ENCODE assay signal across 21 cellular contexts in genomic region chr22:22387386-22387736, GRCh38.
DNase-seq lines count a peak whose midpoint lies in the region; ATAC-seq, FAIRE-seq and TF ChIP-seq lines count a peak whose summit lies in the region.
"Had no signal": no experiment of that assay in that cellular context is flagged by ENCODE, and none has a peak within 500 bp of the region (broad histone marks: within the 10 kb centered on the region; RNA-seq: fewer than 3 reads in every experiment).

No MANE protein-coding gene starts in this region.

- H3K9me3 Mint-ChIP-seq in endodermal cell, result peaks cover 5% of the 10 kb centered on the region
- no peaks in the 10 kb centered on the region for H3K9me3 Mint-ChIP-seq in type B pancreatic cell

- H3K4me1 ChIP-seq in HepG2 (ENCODE audit: insufficient read depth, low read length) (peaks cover 37% of the 10 kb centered on the region), right lobe of liver (peaks cover 0 to 16% (median 6%) of the 10 kb centered on the region in 4 donors), endodermal cell (ENCODE audit: control insufficient read depth, insufficient read depth, low read length) (peaks cover 8% of the 10 kb centered on the region), liver (ENCODE audit: control insufficient read depth in 4 of 4, insufficient read depth in 4 of 4, low read length in 3 of 4) (peaks cover 5 to 26% (median 12%) of the 10 kb centered on the region in 4 donors)
- H3K4me1 ChIP-seq: A549 had no signal

- H3K9me3 ChIP-seq in HepG2 (ENCODE audit: low read length), result peaks cover 3% of the 10 kb centered on the region; the same call in 1 of the 2 replicates
- no peaks in the 10 kb centered on the region for H3K9me3 ChIP-seq in right lobe of liver
- H3K9me3 ChIP-seq in endodermal cell (ENCODE audit: control insufficient read depth, low read length), result peaks cover 2% of the 10 kb centered on the region
- peaks cover 0 to 2% (median 2%) of the 10 kb centered on the region in 4 donors for H3K9me3 ChIP-seq in liver (ENCODE audit: control insufficient read depth in 4 of 4, low read length in 3 of 4)
- H3K9me3 ChIP-seq: A549 had no signal

- H4K20me1 ChIP-seq in HepG2 (ENCODE audit: insufficient read depth, low read length), result no peaks in the 10 kb centered on the region

- TF ChIP-seq POLR2A in HepG2 (IDR thresholded peaks at IDR 0.05; ENCODE audit: insufficient read depth in 1 of 2, low read depth in 2 of 2, low read length in 2 of 2) (no peak), right lobe of liver (IDR thresholded peaks at IDR 0.05) (no peak), lower leg skin (IDR thresholded peaks at IDR 0.05) (no peak)

- 40% methylated on average over 1 of the region's 1 CpG for WGBS in HepG2 (ENCODE audit: low lambda C conversion rate)
- 0% methylated on average over 1 of the region's 1 CpG for WGBS in right lobe of liver (ENCODE audit: insufficient coverage, low coverage, low lambda C conversion rate, missing lambda C conversion rate)
- 45% methylated on average over 1 of the region's 1 CpG; no CpG with 5 or more reads in 1 of the 2 experiments for WGBS in endodermal cell (ENCODE audit: insufficient coverage in 1 of 2, insufficient read length in 1 of 2), 2 experiments
- WGBS in liver, result 9% methylated on average over 1 of the region's 1 CpG
- WGBS in lower leg skin, 2 donors, result 33 to 45% methylated on average over 1 of the region's 1 CpG

- peak overlapping the region; percentile 71 for H3K4me2 ChIP-seq in HepG2 (ENCODE audit: low read depth, low read length)
- H3K4me2 ChIP-seq: A549 had no signal

- H3K4me1 Mint-ChIP-seq in endodermal cell, result peaks cover 18% of the 10 kb centered on the region
- no peaks in the 10 kb centered on the region for H3K4me1 Mint-ChIP-seq in type B pancreatic cell (ENCODE audit: unreplicated experiment)
- H3K4me1 Mint-ChIP-seq: CD4-positive, alpha-beta memory T cell had no signal

- H3K36me3 Mint-ChIP-seq in endodermal cell (ENCODE audit: low read depth) (no peaks in the 10 kb centered on the region), type B pancreatic cell (no peaks in the 10 kb centered on the region)
- H3K36me3 Mint-ChIP-seq: CD4-positive, alpha-beta memory T cell had no signal

- H2AFZ ChIP-seq in HepG2 (ENCODE audit: low read length), result no peak overlapping the region
- H2AFZ ChIP-seq: GM23248 had no signal

- in situ Hi-C loops in HepG2 (cut with HindIII; ENCODE audit: extremely low pct_ligation_motif_present, low pct_unique_long_range_greater_than_20kb), result no loop called here

- H3K9ac ChIP-seq in HepG2 (ENCODE audit: insufficient read depth, low read depth, low read length) (peak overlapping the region; percentile 30; the same call in 1 of the 2 replicates), endodermal cell (ENCODE audit: extremely low read depth, low read length, poor library complexity, severe bottlenecking) (no peak overlapping the region), liver (ENCODE audit: low read depth in 1 of 2, low read length in 2 of 2) (no peak overlapping the region)
- H3K9ac ChIP-seq: GM23248 had no signal

- peak overlapping the region; percentile 2 for H3K4me3 Mint-ChIP-seq in endodermal cell
- H3K4me3 Mint-ChIP-seq in type B pancreatic cell, result no peak overlapping the region
- H3K4me3 Mint-ChIP-seq: CD4-positive, alpha-beta memory T cell had no signal

- TF ChIP-seq RAD21 in HepG2 (CRISPR knock-in tag; IDR thresholded peaks at IDR 0.05) (no peak), liver (IDR thresholded peaks at IDR 0.05) (no peak)

- ATAC-seq in HepG2, result peak; percentile 57
- no peak for ATAC-seq in right lobe of liver
- ATAC-seq in GM21390 (IDR thresholded peaks at IDR 0.05; ENCODE audit: unreplicated experiment), result no peak
- ATAC-seq: A549 had no signal

- peak overlapping the region in 1 of 3 experiments; percentile 21; a peak in 1 of 6 replicates for H3K4me3 ChIP-seq in HepG2 (replicated peaks in 1 of 3; ENCODE audit: insufficient read depth in 1 of 3, low read depth in 2 of 3, low read length in 3 of 3)
- no peak overlapping the region for H3K4me3 ChIP-seq in right lobe of liver
- H3K4me3 ChIP-seq in endodermal cell (ENCODE audit: low read length), result peak overlapping the region; percentile 44
- H3K4me3 ChIP-seq in liver (ENCODE audit: low read depth in 1 of 3, low read length in 3 of 3), result no peak overlapping the region
- no peak overlapping the region for H3K4me3 ChIP-seq in lower leg skin (ENCODE audit: low read depth, poor library complexity, severe bottlenecking)
- H3K4me3 ChIP-seq: A549, GM23248 had no signal

- intact Hi-C loops in HepG2 (cut with micrococcal nuclease; ENCODE audit: unreplicated experiment), result no loop called here
- intact Hi-C loops in right lobe of liver (cut with DNase I), result no loop called here
- intact Hi-C loops in lower leg skin (cut with DNase I; ENCODE audit: low total_unique reads), result no loop called here

- no peak for FAIRE-seq in HepG2 (lab: Jason Lieb, UNC)
- FAIRE-seq: A549, G401.6, GM12892, H1 had no signal

- no peak for TF ChIP-seq EP300 in HepG2 (IDR thresholded peaks at IDR 0.05; ENCODE audit: low read depth in 2 of 2, low read length in 2 of 2)
- TF ChIP-seq EP300 in HepG2 (CRISPR knock-in tag; IDR thresholded peaks at IDR 0.05; ENCODE audit: borderline replicate concordance), result no peak

- TF ChIP-seq CTCF in HepG2 (CRISPR knock-in tag; IDR thresholded peaks at IDR 0.05), result no peak
- no peak for TF ChIP-seq CTCF in right lobe of liver (IDR thresholded peaks at IDR 0.05)
- TF ChIP-seq CTCF in endodermal cell (conservative IDR thresholded peaks at IDR 0.05), result no peak
- no peak for TF ChIP-seq CTCF in liver (IDR thresholded peaks at IDR 0.05; ENCODE audit: low read depth, low read length, missing input control)
- TF ChIP-seq CTCF in type B pancreatic cell (conservative IDR thresholded peaks at IDR 0.05), result no peak
- no peak for TF ChIP-seq CTCF in lower leg skin (IDR thresholded peaks at IDR 0.05)

- no TSS peak for BruUV-seq in HepG2 (replicated peaks; lab: Mats Ljungman, UMichigan)

- H3K36me3 ChIP-seq in HepG2 (replicated peaks in 1 of 2; ENCODE audit: control insufficient read depth in 1 of 2, insufficient read depth in 2 of 2, low read length in 2 of 2) (no peaks in the 10 kb centered on the region), right lobe of liver (no peaks in the 10 kb centered on the region), endodermal cell (ENCODE audit: control insufficient read depth, insufficient read depth, low read length) (no peaks in the 10 kb centered on the region), liver (ENCODE audit: control insufficient read depth in 4 of 4, insufficient read depth in 3 of 4, low read depth in 1 of 4, low read length in 3 of 4) (no peaks in the 10 kb centered on the region)

- DNase-seq in HepG2 (ENCODE audit: low spot score) (no peak), right lobe of liver (no peak), endodermal cell (no peak), type B pancreatic cell (ENCODE audit: extremely low spot score, unreplicated experiment) (no peak), lower leg skin (ENCODE audit: low spot score in 2 of 2) (no peak), SHP77 (lab: John Stamatoyannopoulos, UW) (no peak)
- DNase-seq: 8988T; ACHN; C1 segment of cervical spinal cord; Caco-2; CD4-positive, alpha-beta memory T cell; DND-41; GM23248; H7; HCEC 1CT had no signal

- CTCF ChIA-PET in HepG2 (lab: Yijun Ruan, JAX; ENCODE audit: low intra/inter-chr PET ratio, low total read pairs), result no interaction called here

- H3K27me3 ChIP-seq in HepG2 (ENCODE audit: control insufficient read depth in 1 of 2, insufficient read depth in 2 of 2, low read length in 2 of 2) (peaks cover 0 to 1% of the 10 kb centered on the region in 2 experiments; a peak in 1 of 5 replicates), right lobe of liver (no peaks in the 10 kb centered on the region), endodermal cell (ENCODE audit: control insufficient read depth, insufficient read depth, low read length, poor library complexity, severe bottlenecking) (peaks cover 89% of the 10 kb centered on the region), liver (ENCODE audit: control insufficient read depth in 4 of 4, insufficient read depth in 4 of 4, low read length in 3 of 4) (no peaks in the 10 kb centered on the region)

- H3K27me3 Mint-ChIP-seq in endodermal cell (ENCODE audit: insufficient read depth) (peaks cover 100% of the 10 kb centered on the region), type B pancreatic cell (peaks cover 79% of the 10 kb centered on the region)

- H3K27ac ChIP-seq in HepG2 (ENCODE audit: extremely low read length, insufficient read depth, low read length) (peak overlapping the region; percentile 86), right lobe of liver (peak overlapping the region in 1 of 3 donors; percentile 53), endodermal cell (ENCODE audit: low read depth, low read length) (no peak overlapping the region), liver (ENCODE audit: low read depth in 1 of 2, low read length in 2 of 2) (peak overlapping the region; percentile 49 to 51)
- H3K27ac ChIP-seq: A549, GM23248 had no signal

- no peak overlapping the region for H3K27ac Mint-ChIP-seq in endodermal cell
- H3K27ac Mint-ChIP-seq in type B pancreatic cell, result peak overlapping the region; percentile 64
- H3K27ac Mint-ChIP-seq: CD4-positive, alpha-beta memory T cell had no signal

- H3K79me2 ChIP-seq in HepG2 (ENCODE audit: insufficient read depth, low read length), result no peaks in the 10 kb centered on the region

- POLR2A ChIA-PET in HepG2 (lab: Yijun Ruan, JAX), result interaction anchor here (1.0 to 1.6 kb wide), 2 partner anchors 10 to 133 kb away, joined by 3 to 6 read pairs; partner anchors contain the start of gene ZNF280A

TF ChIP-seq in HepG2, 621 proteins besides CTCF, POLR2A, EP300 and RAD21 (continues in another document):
- no peak for TF ChIP-seq EEA1 (CRISPR knock-in tag; IDR thresholded peaks at IDR 0.05; ENCODE audit: borderline replicate concordance)

TF ChIP-seq in liver, 16 proteins besides CTCF, POLR2A, EP300 and RAD21 (continues in another document):
- TF ChIP-seq YY1 (IDR thresholded peaks at IDR 0.05) (no peak), TAF1 (conservative IDR thresholded peaks at IDR 0.05) (no peak), SP1 (IDR thresholded peaks at IDR 0.05) (no peak), ZBTB33 (IDR thresholded peaks at IDR 0.05) (no peak), FOXA2 (IDR thresholded peaks at IDR 0.05) (no peak)
